Comparison of ENCODE assay signal across 17 cellular contexts in the genomic region with DNA sequence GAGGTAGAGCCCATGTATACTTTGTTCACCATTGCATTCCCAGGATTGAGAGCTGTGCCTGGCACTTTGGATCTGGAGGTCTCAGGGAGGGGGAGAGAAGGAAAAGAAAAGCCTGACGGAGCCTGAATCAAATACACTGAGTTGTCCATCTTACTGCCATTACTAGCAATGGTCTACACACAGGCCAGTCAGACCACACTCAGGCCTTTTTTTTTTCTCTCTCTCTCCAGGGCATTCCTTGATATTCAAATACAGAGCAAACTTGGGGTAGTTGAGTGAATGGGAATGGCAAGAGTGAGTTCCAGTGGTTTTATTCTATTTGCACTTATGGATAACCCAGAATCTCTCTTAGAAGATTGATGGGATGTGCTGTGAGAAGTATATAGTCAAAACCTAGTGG. TPM values are rescaled to one million over a fixed set of nuclear protein-coding genes. Genes with fewer than 3 reads are reported as not detected.
DNase-seq lines count a peak whose midpoint lies in the region; ATAC-seq and TF ChIP-seq lines count a peak whose summit lies in the region.
"Had no signal": no experiment of that assay in that cellular context is flagged by ENCODE, and none has a peak within 500 bp of the region (broad histone marks: within the 10 kb centered on the region; RNA-seq: fewer than 3 reads in every experiment).

No MANE protein-coding gene starts in this region.

- H3K36me3 ChIP-seq in GM23338 (ENCODE audit: insufficient read depth) = no peaks in the 10 kb centered on the region
- no peaks in the 10 kb centered on the region for H3K36me3 ChIP-seq in testis (ENCODE audit: low read depth, missing control alignments)
- H3K36me3 ChIP-seq: BE2C had no signal

- no peak overlapping the region for H3K4me3 ChIP-seq in GM23338
- no peak overlapping the region for H3K4me3 ChIP-seq in testis
- H3K4me3 ChIP-seq: GM23248 had no signal

- no peak for TF ChIP-seq CTCF in GM23338 (conservative IDR thresholded peaks at IDR 0.05; ENCODE audit: low read depth in 2 of 2)
- TF ChIP-seq CTCF in osteocyte (IDR thresholded peaks at IDR 0.05) = no peak
- TF ChIP-seq CTCF in testis (IDR thresholded peaks at IDR 0.05) = no peak
- no peak for TF ChIP-seq CTCF in activated CD8-positive, alpha-beta T cell treated with anti-CD3 and anti-CD28 coated beads for 36 hours (IDR thresholded peaks at IDR 0.05)

- no peaks in the 10 kb centered on the region for H3K9me3 Mint-ChIP-seq in GM23338
- peaks cover 8% of the 10 kb centered on the region for H3K9me3 Mint-ChIP-seq in osteocyte (ENCODE audit: unreplicated experiment)
- H3K9me3 Mint-ChIP-seq in activated CD8-positive, alpha-beta T cell treated with anti-CD3 and anti-CD28 coated beads for 36 hours = no peaks in the 10 kb centered on the region
- H3K9me3 Mint-ChIP-seq: CD8-positive, alpha-beta memory T cell; HFFc6; IgD-negative memory B cell had no signal

- H3K4me1 ChIP-seq in GM23338 (ENCODE audit: insufficient read depth) = peaks cover 10% of the 10 kb centered on the region
- no peaks in the 10 kb centered on the region for H3K4me1 ChIP-seq in testis

- no peak overlapping the region for H3K27ac ChIP-seq in GM23338 (ENCODE audit: low read depth)
- H3K27ac ChIP-seq in cingulate gyrus (ENCODE audit: low read depth, low read length) = peak overlapping the region; percentile 15
- no peak overlapping the region for H3K27ac ChIP-seq in testis
- H3K27ac ChIP-seq: GM23248 had no signal

- DNase-seq in GM23338 (ENCODE audit: low spot score) (no peak), osteocyte (ENCODE audit: extremely low spot score, unreplicated experiment) (no peak), testis (no peak), T1000 (lab: John Stamatoyannopoulos, UW) (no peak), NCI-H1417 treated with DMSO at 0.1 percent for 48 hours (lab: John Stamatoyannopoulos, UW) (no peak)
- DNase-seq in activated CD8-positive, alpha-beta T cell treated with anti-CD3 and anti-CD28 coated beads for 36 hours = no peak
- DNase-seq: BE2C; C1 segment of cervical spinal cord; CD4-positive, CD25-positive, alpha-beta regulatory T cell; CD8-positive, alpha-beta memory T cell; COR-L47; GM23248; HFFc6 had no signal

- H2AFZ ChIP-seq in GM23338 = no peak overlapping the region
- H2AFZ ChIP-seq: GM23248 had no signal

- H4K20me1 ChIP-seq in GM23338 (replicated peaks; ENCODE audit: insufficient read depth) = no peaks in the 10 kb centered on the region; the same call in 1 of the 2 replicates

- CTCF ChIA-PET in activated CD8-positive, alpha-beta T cell treated with anti-CD3 and anti-CD28 coated beads for 36 hours (lab: Charles Lee) = no interaction called here

- no peaks in the 10 kb centered on the region for H3F3A ChIP-seq in GM23338 (replicated peaks; ENCODE audit: low read depth)

- no peaks in the 10 kb centered on the region for H3K9me2 ChIP-seq in GM23338 (ENCODE audit: insufficient read depth)

- peaks cover 30% of the 10 kb centered on the region; the same call in 2 of the 3 replicates for H3K36me3 Mint-ChIP-seq in GM23338 (ENCODE audit: low read depth)
- peaks cover 25% of the 10 kb centered on the region for H3K36me3 Mint-ChIP-seq in osteocyte (ENCODE audit: unreplicated experiment)
- no peaks in the 10 kb centered on the region for H3K36me3 Mint-ChIP-seq in activated CD8-positive, alpha-beta T cell treated with anti-CD3 and anti-CD28 coated beads for 36 hours (ENCODE audit: low read depth)
- H3K36me3 Mint-ChIP-seq: CD4-positive, CD25-positive, alpha-beta regulatory T cell; CD8-positive, alpha-beta memory T cell had no signal

- H3K27ac Mint-ChIP-seq in GM23338 = no peak overlapping the region
- peak overlapping the region; percentile 36 for H3K27ac Mint-ChIP-seq in osteocyte (ENCODE audit: unreplicated experiment)
- H3K27ac Mint-ChIP-seq in activated CD8-positive, alpha-beta T cell treated with anti-CD3 and anti-CD28 coated beads for 36 hours = no peak overlapping the region
- H3K27ac Mint-ChIP-seq: CD4-positive, CD25-positive, alpha-beta regulatory T cell; CD8-positive, alpha-beta memory T cell; HFFc6; IgD-negative memory B cell had no signal

- peaks cover 5% of the 10 kb centered on the region for H3K27me3 Mint-ChIP-seq in GM23338 (ENCODE audit: insufficient read depth, low read depth, poor library complexity)
- H3K27me3 Mint-ChIP-seq in osteocyte (ENCODE audit: unreplicated experiment) = no peaks in the 10 kb centered on the region
- H3K27me3 Mint-ChIP-seq in activated CD8-positive, alpha-beta T cell treated with anti-CD3 and anti-CD28 coated beads for 36 hours = peaks cover 1% of the 10 kb centered on the region
- H3K27me3 Mint-ChIP-seq: CD8-positive, alpha-beta memory T cell; IgD-negative memory B cell had no signal

- no peak for TF ChIP-seq POLR2A in testis (IDR thresholded peaks at IDR 0.05)

- H3K9me3 ChIP-seq in testis = no peaks in the 10 kb centered on the region
- H3K9me3 ChIP-seq: BE2C had no signal

- ATAC-seq in GM23338 = peak; percentile 65
- no peak for ATAC-seq in activated CD8-positive, alpha-beta T cell treated with anti-CD3 and anti-CD28 coated beads for 36 hours
- ATAC-seq: HCT116, HepG2 had no signal

- H3K79me2 ChIP-seq in GM23338 (replicated peaks; ENCODE audit: insufficient read depth) = peaks cover 6% of the 10 kb centered on the region; the same call in 1 of the 2 replicates

- intact Hi-C loops in testis (cut with DNase I; ENCODE audit: low total_unique reads) = no loop called here
- intact Hi-C loops in activated CD8-positive, alpha-beta T cell treated with anti-CD3 and anti-CD28 coated beads for 36 hours (cut with micrococcal nuclease) = no loop called here

- POLR2A ChIA-PET in activated CD8-positive, alpha-beta T cell treated with anti-CD3 and anti-CD28 coated beads for 36 hours (lab: Charles Lee) = no interaction called here

- H3K4me3 Mint-ChIP-seq in GM23338 (no peak overlapping the region), osteocyte (ENCODE audit: unreplicated experiment) (no peak overlapping the region)
- H3K4me3 Mint-ChIP-seq in activated CD8-positive, alpha-beta T cell treated with anti-CD3 and anti-CD28 coated beads for 36 hours = no peak overlapping the region
- H3K4me3 Mint-ChIP-seq: CD4-positive, CD25-positive, alpha-beta regulatory T cell; CD8-positive, alpha-beta memory T cell; HFFc6; IgD-negative memory B cell had no signal

- H3K27me3 ChIP-seq in GM23338 (ENCODE audit: insufficient read depth) (no peaks in the 10 kb centered on the region), testis (no peaks in the 10 kb centered on the region)
- H3K27me3 ChIP-seq: BE2C had no signal

- 75 to 88% methylated on average over 1 of the region's 1 CpG for WGBS in testis, 2 donors

- H3K4me1 Mint-ChIP-seq in GM23338 = peaks cover 18% of the 10 kb centered on the region
- peaks cover 27% of the 10 kb centered on the region for H3K4me1 Mint-ChIP-seq in osteocyte (ENCODE audit: unreplicated experiment)
- H3K4me1 Mint-ChIP-seq in activated CD8-positive, alpha-beta T cell treated with anti-CD3 and anti-CD28 coated beads for 36 hours (ENCODE audit: low read depth) = no peaks in the 10 kb centered on the region
- H3K4me1 Mint-ChIP-seq: CD4-positive, CD25-positive, alpha-beta regulatory T cell; CD8-positive, alpha-beta memory T cell; IgD-negative memory B cell had no signal

- peak overlapping the region; percentile 55 for H3K4me2 ChIP-seq in GM23338

TF ChIP-seq in GM23338, 12 proteins besides CTCF, POLR2A, EP300 and RAD21 (continues in another document):
- no peak for TF ChIP-seq EZH2phosphoT487 (IDR thresholded peaks at IDR 0.05; ENCODE audit: unreplicated experiment)

RNA-seq across cellular contexts. Expression of a gene that starts 11.8 kb away (rescaled TPM):
- total RNA-seq in GM23338 (2014; rRNA removed; shearing (Covaris generic)) = 20.8 and 24.1 TPM in 2 replicates
- polyA plus RNA-seq in GM23338 (2016; fragmentation: Nextera tagmentation; extraction: Ambion mirVana) = 4.9 and 5.7 TPM in 2 replicates
- 105 and 108 TPM in 2 replicates for total RNA-seq in osteocyte
- 1 to 10 TPM; 5.7 to 5.9 TPM for total RNA-seq in testis
- polyA plus RNA-seq in testis (ENCODE audit: insufficient read depth, low read depth, low replicate concordance) = 2.7 TPM
- under 1 TPM; 0.09 to 0.13 TPM for total RNA-seq in activated CD8-positive, alpha-beta T cell treated with anti-CD3 and anti-CD28 coated beads for 36 hours
- polyA plus RNA-seq: IgD-negative memory B cell had no signal

Comparison
In these comparisons a context has a peak if more than half of its experiments do, and no peak if none do; other contexts are left out.
1. RNA of a gene that starts 11.8 kb away (total RNA-seq): 105 to 108 TPM in osteocyte, 20.8 to 24.1 TPM in GM23338 and 5.7 to 5.9 TPM in testis; 0.09 to 0.13 TPM in activated CD8-positive, alpha-beta T cell treated with anti-CD3 and anti-CD28 coated beads for 36 hours; every median in the first group is over 4 times any median in the second.